ENCODE assay signal across 15 cellular contexts in genomic region chr19:46605356-46605821, GRCh38. TPM values are rescaled to one million over a fixed set of nuclear protein-coding genes. Genes with fewer than 3 reads are reported as not detected.
A peak's percentile ranks its signal among the peaks of the same experiment; 100 is the strongest.
DNase-seq lines count a peak whose midpoint lies in the region; ATAC-seq and FAIRE-seq lines count a peak whose summit lies in the region.
"Had no signal": no experiment of that assay in that cellular context is flagged by ENCODE, and none has a peak within 500 bp of the region (broad histone marks: within the 10 kb centered on the region; RNA-seq: fewer than 3 reads in every experiment).

No MANE protein-coding gene starts in this region.

- peak overlapping the region; percentile 96 for H3K27ac ChIP-seq in angular gyrus (ENCODE audit: low read depth, low read length)
- peak overlapping the region; percentile 56 for H3K27ac ChIP-seq in layer of hippocampus (ENCODE audit: low read depth, low read length)
- H3K27ac ChIP-seq in temporal lobe (ENCODE audit: low read depth, low read length), result peak overlapping the region; percentile 98
- H3K27ac ChIP-seq: A549, KMS-11 had no signal

- no peaks in the 10 kb centered on the region for H3K27me3 Mint-ChIP-seq in activated CD4-positive, alpha-beta memory T cell treated with anti-CD3 and anti-CD28 coated beads, Interleukin-2, amount 10 ng/mL, durations not matched to agents 7 days and 5 days
- H3K27me3 Mint-ChIP-seq in activated CD4-positive, alpha-beta memory T cell treated with anti-CD3 and anti-CD28 coated beads for 36 hours, result no peaks in the 10 kb centered on the region
- H3K27me3 Mint-ChIP-seq: activated naive CD8-positive, alpha-beta T cell treated with anti-CD3 and anti-CD28 coated beads, Interleukin-2, amount 10 ng/mL, durations not matched to agents 7 days and 5 days had no signal

- H3K27me3 ChIP-seq in layer of hippocampus (ENCODE audit: control insufficient read depth, insufficient read depth, low read length), result no peaks in the 10 kb centered on the region

- intact Hi-C loops in activated CD4-positive, alpha-beta memory T cell treated with anti-CD3 and anti-CD28 coated beads for 36 hours (cut with micrococcal nuclease), result no loop called here

- H3K4me1 Mint-ChIP-seq in activated CD4-positive, alpha-beta memory T cell treated with anti-CD3 and anti-CD28 coated beads, Interleukin-2, amount 10 ng/mL, durations not matched to agents 7 days and 5 days, result peaks cover 58% of the 10 kb centered on the region
- peaks cover 36% of the 10 kb centered on the region for H3K4me1 Mint-ChIP-seq in activated CD4-positive, alpha-beta memory T cell treated with anti-CD3 and anti-CD28 coated beads for 36 hours (ENCODE audit: low read depth)

- FAIRE-seq in urothelium cell line (lab: Jason Lieb, UNC), result no peak
- FAIRE-seq: A549 had no signal

- peaks cover 74% of the 10 kb centered on the region for H3K36me3 Mint-ChIP-seq in activated CD4-positive, alpha-beta memory T cell treated with anti-CD3 and anti-CD28 coated beads, Interleukin-2, amount 10 ng/mL, durations not matched to agents 7 days and 5 days (ENCODE audit: low read depth)
- peaks cover 50% of the 10 kb centered on the region for H3K36me3 Mint-ChIP-seq in activated CD4-positive, alpha-beta memory T cell treated with anti-CD3 and anti-CD28 coated beads for 36 hours

- no peak overlapping the region for H3K4me3 Mint-ChIP-seq in activated CD4-positive, alpha-beta memory T cell treated with anti-CD3 and anti-CD28 coated beads, Interleukin-2, amount 10 ng/mL, durations not matched to agents 7 days and 5 days
- no peak overlapping the region for H3K4me3 Mint-ChIP-seq in activated CD4-positive, alpha-beta memory T cell treated with anti-CD3 and anti-CD28 coated beads for 36 hours
- H3K4me3 Mint-ChIP-seq: activated naive CD8-positive, alpha-beta T cell treated with anti-CD3 and anti-CD28 coated beads, Interleukin-2, amount 10 ng/mL, durations not matched to agents 7 days and 5 days had no signal

- no peaks in the 10 kb centered on the region for H3K9me3 Mint-ChIP-seq in activated CD4-positive, alpha-beta memory T cell treated with anti-CD3 and anti-CD28 coated beads, Interleukin-2, amount 10 ng/mL, durations not matched to agents 7 days and 5 days
- no peaks in the 10 kb centered on the region for H3K9me3 Mint-ChIP-seq in activated CD4-positive, alpha-beta memory T cell treated with anti-CD3 and anti-CD28 coated beads for 36 hours
- H3K9me3 Mint-ChIP-seq: activated naive CD8-positive, alpha-beta T cell treated with anti-CD3 and anti-CD28 coated beads, Interleukin-2, amount 10 ng/mL, durations not matched to agents 7 days and 5 days had no signal

- CTCF ChIA-PET in activated CD4-positive, alpha-beta memory T cell treated with anti-CD3 and anti-CD28 coated beads, Interleukin-2, amount 10 ng/mL, durations not matched to agents 7 days and 5 days (lab: Charles Lee), result interaction anchor here (1.6 kb wide), 1 partner anchor 57 kb away, joined by 5 read pairs; no protein-coding TSS in a partner anchor
- CTCF ChIA-PET in activated CD4-positive, alpha-beta memory T cell treated with anti-CD3 and anti-CD28 coated beads for 36 hours (lab: Charles Lee), result interaction anchor here (1.0 to 2.3 kb wide), 4 partner anchors 9 to 123 kb away, joined by 3 to 21 read pairs (median 10); no protein-coding TSS in a partner anchor

- POLR2A ChIA-PET in activated CD4-positive, alpha-beta memory T cell treated with anti-CD3 and anti-CD28 coated beads, Interleukin-2, amount 10 ng/mL, durations not matched to agents 7 days and 5 days (lab: Charles Lee), result interaction anchor here (1.3 kb wide), 1 partner anchor 83 kb away, joined by 3 read pairs; no protein-coding TSS in a partner anchor
- POLR2A ChIA-PET in activated CD4-positive, alpha-beta memory T cell treated with anti-CD3 and anti-CD28 coated beads for 36 hours (lab: Charles Lee), result interaction anchor here (1.0 to 1.2 kb wide), 2 partner anchors 13 to 14 kb away, joined by 3 to 4 read pairs; no protein-coding TSS in a partner anchor

- ATAC-seq in HG03565 (IDR thresholded peaks at IDR 0.05; ENCODE audit: unreplicated experiment) (no peak), GM19035 (IDR thresholded peaks at IDR 0.05; ENCODE audit: unreplicated experiment) (no peak)
- ATAC-seq: A549 had no signal

- H3K27ac Mint-ChIP-seq in activated CD4-positive, alpha-beta memory T cell treated with anti-CD3 and anti-CD28 coated beads, Interleukin-2, amount 10 ng/mL, durations not matched to agents 7 days and 5 days, result no peak overlapping the region
- no peak overlapping the region for H3K27ac Mint-ChIP-seq in activated CD4-positive, alpha-beta memory T cell treated with anti-CD3 and anti-CD28 coated beads for 36 hours
- H3K27ac Mint-ChIP-seq: activated naive CD8-positive, alpha-beta T cell treated with anti-CD3 and anti-CD28 coated beads, Interleukin-2, amount 10 ng/mL, durations not matched to agents 7 days and 5 days had no signal

- peak; percentile 12 for DNase-seq in activated CD4-positive, alpha-beta memory T cell treated with anti-CD3 and anti-CD28 coated beads, Interleukin-2, amount 10 ng/mL, durations not matched to agents 7 days and 5 days
- DNase-seq in activated CD4-positive, alpha-beta memory T cell treated with anti-CD3 and anti-CD28 coated beads for 36 hours, result no peak
- DNase-seq in urothelium cell line (ENCODE audit: low spot score), result no peak
- DNase-seq: activated naive CD8-positive, alpha-beta T cell treated with anti-CD3 and anti-CD28 coated beads, Interleukin-2, amount 10 ng/mL, durations not matched to agents 7 days and 5 days; Calu3; cortex of kidney; NCI-H69 had no signal

RNA-seq across cellular contexts. Expression of gene CALM3, which starts 4.3 kb away (rescaled TPM):
- 100 to 1,000 TPM; 446 to 465 TPM for total RNA-seq in activated CD4-positive, alpha-beta memory T cell treated with anti-CD3 and anti-CD28 coated beads, Interleukin-2, amount 10 ng/mL, durations not matched to agents 7 days and 5 days
- 100 to 1,000 TPM; 410 to 425 TPM for total RNA-seq in activated CD4-positive, alpha-beta memory T cell treated with anti-CD3 and anti-CD28 coated beads for 36 hours
- total RNA-seq in temporal lobe, result 257 TPM

RNA-seq across cellular contexts. Expression of gene PTGIR, which starts 19.5 kb away (rescaled TPM):
- 1 to 10 TPM; 5.3 to 5.6 TPM for total RNA-seq in activated CD4-positive, alpha-beta memory T cell treated with anti-CD3 and anti-CD28 coated beads, Interleukin-2, amount 10 ng/mL, durations not matched to agents 7 days and 5 days
- 10 to 100 TPM; 22.6 to 24.6 TPM for total RNA-seq in activated CD4-positive, alpha-beta memory T cell treated with anti-CD3 and anti-CD28 coated beads for 36 hours
- total RNA-seq in temporal lobe, result 0.25 TPM
- total RNA-seq: Calu3 had no signal

RNA-seq across cellular contexts. Expression of gene GNG8, which starts 30.6 kb away (rescaled TPM):
- 1 to 10 TPM; 3.1 to 3.4 TPM for total RNA-seq in activated CD4-positive, alpha-beta memory T cell treated with anti-CD3 and anti-CD28 coated beads, Interleukin-2, amount 10 ng/mL, durations not matched to agents 7 days and 5 days
- 1 to 10 TPM; 9.5 TPM for total RNA-seq in activated CD4-positive, alpha-beta memory T cell treated with anti-CD3 and anti-CD28 coated beads for 36 hours
- total RNA-seq in temporal lobe, result not detected
- total RNA-seq: Calu3, subcutaneous adipose tissue had no signal

RNA-seq across cellular contexts. Expression of gene DACT3, which starts 55.6 kb away (rescaled TPM):
- under 1 TPM; 0.15 to 0.20 TPM for total RNA-seq in activated CD4-positive, alpha-beta memory T cell treated with anti-CD3 and anti-CD28 coated beads, Interleukin-2, amount 10 ng/mL, durations not matched to agents 7 days and 5 days
- total RNA-seq in activated CD4-positive, alpha-beta memory T cell treated with anti-CD3 and anti-CD28 coated beads for 36 hours, result 1 to 10 TPM; 2.8 to 3.0 TPM
- total RNA-seq in temporal lobe, result 14.5 TPM
- total RNA-seq: Calu3 had no signal
